8 cellular contexts compared by ENCODE assay signal in genomic region chr15:41331833-41332787, GRCh38. TPM values are rescaled to one million over a fixed set of nuclear protein-coding genes. Genes with fewer than 3 reads are reported as not detected.
DNase-seq lines count a peak whose midpoint lies in the region; ATAC-seq and TF ChIP-seq lines count a peak whose summit lies in the region.

Gene OIP5 (minus strand): TSS chr15:41332591. CDS start chr15:41332561, 30 bp downstream.

- H4K20me1 ChIP-seq in GM23338 (replicated peaks; ENCODE audit: insufficient read depth): peaks cover 3% of the 10 kb centered on the region

- H3K4me1 Mint-ChIP-seq in GM23338 (peaks cover 8% of the 10 kb centered on the region; the same call in 2 of the 3 replicates), nephron (peaks cover 31% of the 10 kb centered on the region)
- H3K4me1 Mint-ChIP-seq in stimulated activated naive CD8-positive, alpha-beta T cell treated with anti-CD3 and anti-CD28 coated beads, Interleukin-15, Interleukin-2, amounts not matched to agents 100 ng/mL and 50 ng/mL, for 24 hours (ENCODE audit: low read depth): peaks cover 28% of the 10 kb centered on the region

- peaks cover 55% of the 10 kb centered on the region for H3K79me2 ChIP-seq in GM23338 (replicated peaks; ENCODE audit: insufficient read depth)

- H3K4me2 ChIP-seq in GM23338: peak within 1 kb of the TSS; percentile 85

- H3K27me3 ChIP-seq in GM23338 (ENCODE audit: insufficient read depth): no peaks in the 10 kb centered on the region

- peak; percentile 95 for ATAC-seq in GM23338

- peak within 1 kb of the TSS; percentile 57 for H2AFZ ChIP-seq in GM23338

- H3K27me3 Mint-ChIP-seq in GM23338 (ENCODE audit: insufficient read depth, low read depth, poor library complexity) (peaks cover 7% of the 10 kb centered on the region), nephron (ENCODE audit: low read depth) (no peaks in the 10 kb centered on the region)
- no peaks in the 10 kb centered on the region for H3K27me3 Mint-ChIP-seq in stimulated activated naive CD8-positive, alpha-beta T cell treated with anti-CD3 and anti-CD28 coated beads, Interleukin-15, Interleukin-2, amounts not matched to agents 100 ng/mL and 50 ng/mL, for 24 hours

- peak within 1 kb of the TSS; percentile 98 for H3K4me3 Mint-ChIP-seq in GM23338
- peak within 1 kb of the TSS; percentile 96 to 99 (median 98) for H3K4me3 Mint-ChIP-seq in nephron
- H3K4me3 Mint-ChIP-seq in stimulated activated naive CD8-positive, alpha-beta T cell treated with anti-CD3 and anti-CD28 coated beads, Interleukin-15, Interleukin-2, amounts not matched to agents 100 ng/mL and 50 ng/mL, for 24 hours: peak within 1 kb of the TSS; percentile 99

- H3F3A ChIP-seq in GM23338 (replicated peaks; ENCODE audit: low read depth): no peaks in the 10 kb centered on the region; the same call in 1 of the 2 replicates

- H3K27ac Mint-ChIP-seq in GM23338 (peak within 1 kb of the TSS; percentile 100), nephron (peak within 1 kb of the TSS; percentile 88 to 91 (median 88))
- peak within 1 kb of the TSS; percentile 96 for H3K27ac Mint-ChIP-seq in stimulated activated naive CD8-positive, alpha-beta T cell treated with anti-CD3 and anti-CD28 coated beads, Interleukin-15, Interleukin-2, amounts not matched to agents 100 ng/mL and 50 ng/mL, for 24 hours

- H3K4me1 ChIP-seq in GM23338 (ENCODE audit: insufficient read depth): peaks cover 17% of the 10 kb centered on the region; the same call in 1 of the 2 replicates

- H3K9me3 Mint-ChIP-seq in GM23338 (no peaks in the 10 kb centered on the region; the same call in 2 of the 3 replicates), nephron (no peaks in the 10 kb centered on the region)
- H3K9me3 Mint-ChIP-seq in stimulated activated naive CD8-positive, alpha-beta T cell treated with anti-CD3 and anti-CD28 coated beads, Interleukin-15, Interleukin-2, amounts not matched to agents 100 ng/mL and 50 ng/mL, for 24 hours: no peaks in the 10 kb centered on the region

- no peaks in the 10 kb centered on the region for H3K9me2 ChIP-seq in GM23338 (ENCODE audit: insufficient read depth)

- peak; percentile 59 to 76 for TF ChIP-seq CTCF in GM23338 (conservative IDR thresholded peaks at IDR 0.05; ENCODE audit: low read depth in 2 of 2)
- TF ChIP-seq CTCF in nephron (IDR thresholded peaks at IDR 0.05; ENCODE audit: unreplicated experiment in 3 of 3): peak; percentile 72 to 83 (median 81)

- H3K36me3 Mint-ChIP-seq in GM23338 (ENCODE audit: low read depth) (peaks cover 22% of the 10 kb centered on the region), nephron (ENCODE audit: low read depth) (peaks cover 12% of the 10 kb centered on the region)
- peaks cover 31% of the 10 kb centered on the region for H3K36me3 Mint-ChIP-seq in stimulated activated naive CD8-positive, alpha-beta T cell treated with anti-CD3 and anti-CD28 coated beads, Interleukin-15, Interleukin-2, amounts not matched to agents 100 ng/mL and 50 ng/mL, for 24 hours (ENCODE audit: low read depth)

- DNase-seq in EL (peak; percentile 100), GM23338 (ENCODE audit: low spot score) (peak; percentile 100), LHCN-M2 (ENCODE audit: low read depth) (peak; percentile 100), RPMI8226 (peak; percentile 98), fibroblast of peridontal ligament (ENCODE audit: extremely low read depth) (peak; percentile 100)
- peak; percentile 94 to 96 for DNase-seq in activated T-helper 1 cell treated with anti-CD3 and anti-CD28 coated beads, Interleukin-2, amount 50 U/mL, for 16 hours (ENCODE audit: low read depth in 1 of 2, low spot score in 1 of 2)

- peaks cover 10% of the 10 kb centered on the region; the same call in 1 of the 2 replicates for H3K36me3 ChIP-seq in GM23338 (ENCODE audit: insufficient read depth)

- peak within 1 kb of the TSS; percentile 77 for H3K27ac ChIP-seq in GM23338 (ENCODE audit: low read depth)

- peak within 1 kb of the TSS; percentile 75 for H3K4me3 ChIP-seq in GM23338

TF ChIP-seq in GM23338, 12 proteins besides CTCF, POLR2A, EP300 and RAD21:
- TF ChIP-seq POLR2AphosphoS5 (IDR thresholded peaks at IDR 0.05; ENCODE audit: low read depth): peak; percentile 93
- no peak for TF ChIP-seq STAT1 (IDR thresholded peaks at IDR 0.05; ENCODE audit: unreplicated experiment)
- peak; percentile 23 for TF ChIP-seq REST (IDR thresholded peaks at IDR 0.05; ENCODE audit: unreplicated experiment)
- peak; percentile 59; the same call in 1 of the 2 replicates for TF ChIP-seq CREB1 (CRISPR knock-in tag; IDR thresholded peaks at IDR 0.05; ENCODE audit: low read depth)
- TF ChIP-seq ZNF331 (CRISPR knock-in tag; IDR thresholded peaks at IDR 0.05; ENCODE audit: low read depth): no peak

RNA-seq across cellular contexts. Expression of gene OIP5, which starts in this region (rescaled TPM):
- total RNA-seq in GM23338 (2014; rRNA removed; shearing (Covaris generic)): 53.1 and 61.1 TPM in 2 replicates
- polyA plus RNA-seq in GM23338 (2016; fragmentation: Nextera tagmentation; extraction: Ambion mirVana): 60.0 and 71.7 TPM in 2 replicates
- total RNA-seq in LHCN-M2 (2014; rRNA removed): 17.3 and 19.5 TPM in 2 replicates
- 5.1 TPM for polyA plus RNA-seq in LHCN-M2 (2012)

Comparison
In these comparisons a context has a peak if more than half of its experiments do, and no peak if none do; other contexts are left out.
1. Peak in every context shown above with its lines: DNase-seq, ATAC-seq, H3K4me3 ChIP-seq and H3K27ac ChIP-seq.